Comparison of ENCODE assay signal across 2 cellular contexts in genomic region chr7:26185131-26185906, GRCh38.
TF ChIP-seq lines count a peak whose summit lies in the region.

No MANE protein-coding gene starts in this region.

TF ChIP-seq in GM12891, 5 proteins besides CTCF, POLR2A, EP300 and RAD21:
- TF ChIP-seq POU2F2 (IDR thresholded peaks at IDR 0.05; ENCODE audit: low read depth, low read length) = peak; percentile 46; the same call in 1 of the 2 replicates

TF ChIP-seq in GM12878, 131 proteins besides CTCF, POLR2A, EP300 and RAD21:
- TF ChIP-seq RUNX3 (IDR thresholded peaks at IDR 0.05; ENCODE audit: low read length) (0 out of 2 replicates have a peak, but pooled peaks have one; percentile 7), MTA3 (IDR thresholded peaks at IDR 0.05; ENCODE audit: borderline replicate concordance, low read length) (peak; percentile 65), POLR2AphosphoS5 (IDR thresholded peaks at IDR 0.05; ENCODE audit: low read length) (peak; percentile 6; the same call in 1 of the 2 replicates), ZBED1 (IDR thresholded peaks at IDR 0.05; ENCODE audit: borderline replicate concordance) (peak; percentile 78; the same call in 1 of the 2 replicates), POLR2AphosphoS2 (IDR thresholded peaks at IDR 0.05; ENCODE audit: low read depth, low read length) (peak; percentile 19), BACH1 (IDR thresholded peaks at IDR 0.05; ENCODE audit: borderline replicate concordance) (peak; percentile 17; the same call in 1 of the 2 replicates), NFIC (IDR thresholded peaks at IDR 0.05; ENCODE audit: low read depth, low read length) (0 out of 2 replicates have a peak, but pooled peaks have one; percentile 3), ATF2 (IDR thresholded peaks at IDR 0.05; ENCODE audit: low read length) (peak; percentile 15; the same call in 1 of the 2 replicates), CBFB (IDR thresholded peaks at IDR 0.05; ENCODE audit: low read depth) (peak; percentile 34; the same call in 1 of the 2 replicates), SMAD5 (IDR thresholded peaks at IDR 0.05; ENCODE audit: low read depth) (peak; percentile 33; the same call in 1 of the 2 replicates)
- TF ChIP-seq, protein P1, sequence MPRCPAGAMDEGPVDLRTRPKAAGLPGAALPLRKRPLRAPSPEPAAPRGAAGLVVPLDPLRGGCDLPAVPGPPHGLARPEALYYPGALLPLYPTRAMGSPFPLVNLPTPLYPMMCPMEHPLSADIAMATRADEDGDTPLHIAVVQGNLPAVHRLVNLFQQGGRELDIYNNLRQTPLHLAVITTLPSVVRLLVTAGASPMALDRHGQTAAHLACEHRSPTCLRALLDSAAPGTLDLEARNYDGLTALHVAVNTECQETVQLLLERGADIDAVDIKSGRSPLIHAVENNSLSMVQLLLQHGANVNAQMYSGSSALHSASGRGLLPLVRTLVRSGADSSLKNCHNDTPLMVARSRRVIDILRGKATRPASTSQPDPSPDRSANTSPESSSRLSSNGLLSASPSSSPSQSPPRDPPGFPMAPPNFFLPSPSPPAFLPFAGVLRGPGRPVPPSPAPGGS (IDR thresholded peaks at IDR 0.05; ENCODE audit: borderline replicate concordance, insufficient read depth, low read depth, low read length, poor library complexity, severe bottlenecking) = peak; percentile 25
- TF ChIP-seq, protein P2, sequence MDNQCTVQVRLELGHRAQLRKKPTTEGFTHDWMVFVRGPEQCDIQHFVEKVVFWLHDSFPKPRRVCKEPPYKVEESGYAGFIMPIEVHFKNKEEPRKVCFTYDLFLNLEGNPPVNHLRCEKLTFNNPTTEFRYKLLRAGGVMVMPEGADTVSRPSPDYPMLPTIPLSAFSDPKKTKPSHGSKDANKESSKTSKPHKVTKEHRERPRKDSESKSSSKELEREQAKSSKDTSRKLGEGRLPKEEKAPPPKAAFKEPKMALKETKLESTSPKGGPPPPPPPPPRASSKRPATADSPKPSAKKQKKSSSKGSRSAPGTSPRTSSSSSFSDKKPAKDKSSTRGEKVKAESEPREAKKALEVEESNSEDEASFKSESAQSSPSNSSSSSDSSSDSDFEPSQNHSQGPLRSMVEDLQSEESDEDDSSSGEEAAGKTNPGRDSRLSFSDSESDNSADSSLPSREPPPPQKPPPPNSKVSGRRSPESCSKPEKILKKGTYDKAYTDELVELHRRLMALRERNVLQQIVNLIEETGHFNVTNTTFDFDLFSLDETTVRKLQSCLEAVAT (IDR thresholded peaks at IDR 0.05) = peak; percentile 37; the same call in 1 of the 2 replicates
